In genomic region chr3:197554562-197555280, GRCh38 we compare ENCODE assay signal across 8 cellular contexts. TPM values are rescaled to one million over a fixed set of nuclear protein-coding genes. Genes with fewer than 3 reads are reported as not detected.
DNase-seq lines count a peak whose midpoint lies in the region; ATAC-seq and TF ChIP-seq lines count a peak whose summit lies in the region.

No MANE protein-coding gene starts in this region.

- peak; percentile 94 for ATAC-seq in GM21723 (IDR thresholded peaks at IDR 0.05; ENCODE audit: unreplicated experiment)
- peak; percentile 94 to 96 for ATAC-seq in activated T-cell treated with anti-CD3 and anti-CD28 coated beads, Interleukin-2, amount 50 U/mL, for 72 hours (replicated peaks in 1 of 2)

- 0% methylated on average over 2 to 17 of the region's 60 CpGs for WGBS in esophagus squamous epithelium, 2 donors

- peak overlapping the region; percentile 52 for H3K27ac Mint-ChIP-seq in activated T-cell treated with anti-CD3 and anti-CD28 coated beads, Interleukin-2, amount 50 U/mL, for 72 hours

- peak overlapping the region; percentile 85 for H3K4me3 ChIP-seq in KMS-11 (IDR thresholded peaks at IDR 0.05; ENCODE audit: insufficient read depth, low read depth, low read length)
- peak overlapping the region; percentile 59 to 93 (median 79) for H3K4me3 ChIP-seq in esophagus squamous epithelium

- H3K27me3 ChIP-seq in KMS-11 (ENCODE audit: insufficient read depth, low read depth) (no peaks in the 10 kb centered on the region), esophagus squamous epithelium (peaks cover 0 to 35% (median 0%) of the 10 kb centered on the region in 4 donors)

- peaks cover 18% of the 10 kb centered on the region for H3K27me3 Mint-ChIP-seq in activated T-cell treated with anti-CD3 and anti-CD28 coated beads, Interleukin-2, amount 50 U/mL, for 72 hours (ENCODE audit: low read depth)

- intact Hi-C loops in esophagus squamous epithelium (cut with DNase I), result no loop called here

- peaks cover 6% of the 10 kb centered on the region for H3K4me1 ChIP-seq in KMS-11 (ENCODE audit: low read depth, poor library complexity, severe bottlenecking)
- H3K4me1 ChIP-seq in esophagus squamous epithelium, result peaks cover 9 to 38% (median 13%) of the 10 kb centered on the region in 3 donors

- peak overlapping the region; percentile 89 for H3K4me2 ChIP-seq in KMS-11

- peak overlapping the region; percentile 83 to 94 for H3K4me3 Mint-ChIP-seq in activated T-cell treated with anti-CD3 and anti-CD28 coated beads, Interleukin-2, amount 50 U/mL, for 72 hours

- H3K36me3 ChIP-seq in KMS-11 (ENCODE audit: insufficient read depth) (no peaks in the 10 kb centered on the region), esophagus squamous epithelium (no peaks in the 10 kb centered on the region)

- peak overlapping the region; percentile 96 for H2AFZ ChIP-seq in KMS-11 (ENCODE audit: low read depth)

- H3K9me3 Mint-ChIP-seq in activated T-cell treated with anti-CD3 and anti-CD28 coated beads, Interleukin-2, amount 50 U/mL, for 72 hours, result no peaks in the 10 kb centered on the region

- TF ChIP-seq CTCF in KMS-11 (conservative IDR thresholded peaks at IDR 0.05; ENCODE audit: low read depth, low read length) (peak; percentile 57; the same call in 1 of the 2 replicates), esophagus squamous epithelium (IDR thresholded peaks at IDR 0.05) (peak; percentile 30 to 55 (median 38))

- peaks cover 9% of the 10 kb centered on the region; the same call in 1 of the 2 replicates for H3K79me2 ChIP-seq in KMS-11 (ENCODE audit: insufficient read depth, low read depth)

- H4K20me1 ChIP-seq in KMS-11 (ENCODE audit: insufficient read depth), result no peaks in the 10 kb centered on the region

- H3K27ac ChIP-seq in KMS-11 (peak overlapping the region; percentile 92), esophagus squamous epithelium (peak overlapping the region; percentile 92 to 98 (median 95))

- TF ChIP-seq POLR2A in esophagus squamous epithelium (IDR thresholded peaks at IDR 0.05), result peak in 2 of 4 donors; percentile 52 to 60

- H3K9ac ChIP-seq in KMS-11, result peak overlapping the region; percentile 90

- DNase-seq in DMS79 treated with DMSO at 0.1 percent for 48 hours (lab: John Stamatoyannopoulos, UW) (peak; percentile 98), esophagus squamous epithelium (lab: John Stamatoyannopoulos, UW) (peak; percentile 69), myocyte (ENCODE audit: low read depth) (peak; percentile 98)
- DNase-seq in activated T-cell treated with anti-CD3 and anti-CD28 coated beads, Interleukin-2, amount 50 U/mL, for 72 hours, result peak; percentile 96
- peak; percentile 82 to 91 for DNase-seq in stimulated activated CD8-positive, alpha-beta memory T cell treated with anti-CD3 and anti-CD28 coated beads, Interleukin-7, amount 100 ng/mL, for 4 hours (ENCODE audit: low read depth in 2 of 2)

- no peaks in the 10 kb centered on the region for H3K9me3 ChIP-seq in esophagus squamous epithelium

- H3K36me3 Mint-ChIP-seq in activated T-cell treated with anti-CD3 and anti-CD28 coated beads, Interleukin-2, amount 50 U/mL, for 72 hours (ENCODE audit: insufficient read depth in 2 of 2), result peaks cover 3 to 12% of the 10 kb centered on the region in 2 donors

- H3K4me1 Mint-ChIP-seq in activated T-cell treated with anti-CD3 and anti-CD28 coated beads, Interleukin-2, amount 50 U/mL, for 72 hours (ENCODE audit: low read depth), result peaks cover 33% of the 10 kb centered on the region

TF ChIP-seq in PFSK-1, 5 proteins besides CTCF, POLR2A, EP300 and RAD21:
- TF ChIP-seq TAF1 (IDR thresholded peaks at IDR 0.05; ENCODE audit: borderline replicate concordance, insufficient read depth, low read length), result no peak
- peak; percentile 60 for TF ChIP-seq FOXP2 (optimal IDR thresholded peaks at IDR 0.05; ENCODE audit: borderline replicate concordance, extremely low read depth, extremely low read length, insufficient read depth)
- no peak for TF ChIP-seq SIN3A (IDR thresholded peaks at IDR 0.05; ENCODE audit: borderline replicate concordance, insufficient read depth, low read length)
- TF ChIP-seq REST (IDR thresholded peaks at IDR 0.05; ENCODE audit: insufficient read depth in 1 of 2, low read depth in 2 of 2, low read length in 2 of 2), result peak in 1 of 2 experiments; percentile 70; a peak in 1 of 4 replicates
- TF ChIP-seq POLR2AphosphoS5 (IDR thresholded peaks at IDR 0.05; ENCODE audit: low read depth, low read length), result peak; percentile 42; the same call in 1 of the 2 replicates

RNA-seq across cellular contexts. Expression of gene BDH1, which starts 1.0 kb away (rescaled TPM):
- not detected for polyA plus RNA-seq in PFSK-1 (2012; ENCODE audit: insufficient read length, low read depth)
- 10 to 100 TPM; 76.9 to 92.5 TPM for total RNA-seq in activated T-cell treated with anti-CD3 and anti-CD28 coated beads, Interleukin-2, amount 50 U/mL, for 72 hours
- total RNA-seq in esophagus squamous epithelium (10 to 100 TPM; 44.4 to 60.6 (median 52.2) TPM), myocyte (0.26 and 0.67 TPM in 2 replicates)
- 0.78 TPM for polyA plus RNA-seq in myocyte (2012)

Comparison
In these comparisons a context has a peak if more than half of its experiments do, and no peak if none do; other contexts are left out.
1. Peak in every context shown above with its lines: DNase-seq, ATAC-seq, H3K4me3 ChIP-seq and H3K27ac ChIP-seq.
2. RNA of gene BDH1, which starts 1.0 kb away (total RNA-seq): 76.9 to 92.5 TPM in activated T-cell treated with anti-CD3 and anti-CD28 coated beads, Interleukin-2, amount 50 U/mL, for 72 hours and 44.4 to 60.6 TPM in esophagus squamous epithelium; 0.26 to 0.67 TPM in myocyte; every median in the first group is over 10 times any median in the second.